1 cellular context compared by ENCODE assay signal in genomic region chr16:13956635-13957196, GRCh38.
TF ChIP-seq lines count a peak whose summit lies in the region.

No MANE protein-coding gene starts in this region.

TF ChIP-seq in K562, 482 proteins besides CTCF, POLR2A, EP300 and RAD21 (continued from another document):
- TF ChIP-seq KLF10 (CRISPR knock-in tag; IDR thresholded peaks at IDR 0.05): no peak
- no peak for TF ChIP-seq TRIM25 (IDR thresholded peaks at IDR 0.05; ENCODE audit: borderline replicate concordance)
- TF ChIP-seq ZKSCAN1 (IDR thresholded peaks at IDR 0.05; ENCODE audit: low read depth, low read length): no peak
- no peak for TF ChIP-seq GABPA (tag; conservative IDR thresholded peaks at IDR 0.05; ENCODE audit: low read depth)
- no peak for TF ChIP-seq EHMT2 (IDR thresholded peaks at IDR 0.05)
- no peak for TF ChIP-seq MYBL2 (IDR thresholded peaks at IDR 0.05; ENCODE audit: low read depth)
- TF ChIP-seq MYBL2 (CRISPR knock-in tag; IDR thresholded peaks at IDR 0.05; ENCODE audit: borderline replicate concordance): no peak
- TF ChIP-seq NELFE (IDR thresholded peaks at IDR 0.05; ENCODE audit: insufficient read depth, insufficient read length): no peak
- TF ChIP-seq, protein P1, sequence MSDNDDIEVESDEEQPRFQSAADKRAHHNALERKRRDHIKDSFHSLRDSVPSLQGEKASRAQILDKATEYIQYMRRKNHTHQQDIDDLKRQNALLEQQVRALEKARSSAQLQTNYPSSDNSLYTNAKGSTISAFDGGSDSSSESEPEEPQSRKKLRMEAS (CRISPR knock-in tag; IDR thresholded peaks at IDR 0.05): no peak
- TF ChIP-seq THRA (IDR thresholded peaks at IDR 0.05): no peak
- no peak for TF ChIP-seq ZC3H4 (CRISPR knock-in tag; IDR thresholded peaks at IDR 0.05; ENCODE audit: borderline replicate concordance)
- no peak for TF ChIP-seq HMG20A (CRISPR knock-in tag; conservative IDR thresholded peaks at IDR 0.05)
- no peak for TF ChIP-seq ZNF75A (CRISPR knock-in tag; IDR thresholded peaks at IDR 0.05)
- no peak for TF ChIP-seq ZNF561 (CRISPR knock-in tag; conservative IDR thresholded peaks at IDR 0.05)
